Comparison of ENCODE assay signal across 12 cellular contexts in genomic region chr9:33211695-33212393, GRCh38. TPM values are rescaled to one million over a fixed set of nuclear protein-coding genes. Genes with fewer than 3 reads are reported as not detected.
DNase-seq lines count a peak whose midpoint lies in the region; ATAC-seq and TF ChIP-seq lines count a peak whose summit lies in the region.
"Had no signal": no experiment of that assay in that cellular context is flagged by ENCODE, and none has a peak within 500 bp of the region (broad histone marks: within the 10 kb centered on the region; RNA-seq: fewer than 3 reads in every experiment).

No MANE protein-coding gene starts in this region.

- H3K36me3 ChIP-seq in RWPE2 (ENCODE audit: low read depth) (no peaks in the 10 kb centered on the region), hepatocyte (replicated peaks; ENCODE audit: insufficient read depth, low read depth) (no peaks in the 10 kb centered on the region), gastrocnemius medialis (no peaks in the 10 kb centered on the region)
- H3K36me3 ChIP-seq in CD8-positive, alpha-beta T cell (ENCODE audit: insufficient read depth, low read length) = no peaks in the 10 kb centered on the region

- H4K20me1 ChIP-seq in hepatocyte (ENCODE audit: insufficient read depth, poor library complexity, severe bottlenecking) = no peaks in the 10 kb centered on the region

- no peaks in the 10 kb centered on the region for H3K9me2 ChIP-seq in hepatocyte (replicated peaks; ENCODE audit: insufficient read depth)

- H3K4me1 ChIP-seq in RWPE2 (ENCODE audit: insufficient read depth, poor library complexity, severe bottlenecking) = peaks cover 9% of the 10 kb centered on the region
- H3K4me1 ChIP-seq in hepatocyte (ENCODE audit: insufficient read depth) = peaks cover 6% of the 10 kb centered on the region
- H3K4me1 ChIP-seq in gastrocnemius medialis = peaks cover 0 to 21% of the 10 kb centered on the region in 2 donors
- H3K4me1 ChIP-seq in CD8-positive, alpha-beta T cell (ENCODE audit: insufficient read depth, low read length) = no peaks in the 10 kb centered on the region

- no peak overlapping the region for H3K4me3 Mint-ChIP-seq in CD8-positive, alpha-beta T cell
- H3K4me3 Mint-ChIP-seq in T-cell = no peak overlapping the region

- TF ChIP-seq POLR2A in gastrocnemius medialis (IDR thresholded peaks at IDR 0.05) = no peak

- intact Hi-C loops in gastrocnemius medialis (cut with DNase I; ENCODE audit: low total_unique reads) = no loop called here
- intact Hi-C loops in CD8-positive, alpha-beta T cell (cut with DNase I, micrococcal nuclease) = no loop called here

- H3K79me2 ChIP-seq in hepatocyte = no peaks in the 10 kb centered on the region

- POLR2A ChIA-PET in CD8-positive, alpha-beta T cell (lab: Charles Lee) = no interaction called here
- POLR2A ChIA-PET in T-cell (lab: Charles Lee) = interaction anchor here in 1 of 2 donors (0.8 kb wide), 1 partner anchor 148 kb away, joined by 3 read pairs; no protein-coding TSS in a partner anchor

- 25% methylated on average over 3 of the region's 3 CpGs for WGBS in hepatocyte (ENCODE audit: low lambda C conversion rate, missing lambda C conversion rate)

- peak overlapping the region; percentile 46 for H3K4me2 ChIP-seq in hepatocyte

- H3K4me1 Mint-ChIP-seq in CD8-positive, alpha-beta T cell (ENCODE audit: low read depth) = no peaks in the 10 kb centered on the region
- no peaks in the 10 kb centered on the region for H3K4me1 Mint-ChIP-seq in T-cell

- in situ Hi-C loops in gastrocnemius medialis (cut with MboI; ENCODE audit: low sequenced_read_pairs in 4 of 4) = no loop called here

- H3K4me3 ChIP-seq in RWPE2 (ENCODE audit: severe bottlenecking) = no peak overlapping the region
- H3K4me3 ChIP-seq in hepatocyte = no peak overlapping the region
- H3K4me3 ChIP-seq in gastrocnemius medialis = no peak overlapping the region
- no peak overlapping the region for H3K4me3 ChIP-seq in CD8-positive, alpha-beta T cell (ENCODE audit: low read depth, low read length)

- TF ChIP-seq CTCF in RWPE2 (IDR thresholded peaks at IDR 0.05; ENCODE audit: poor library complexity, severe bottlenecking) (peak; percentile 25), hepatocyte (IDR thresholded peaks at IDR 0.05; ENCODE audit: poor library complexity) (peak; percentile 3), gastrocnemius medialis (IDR thresholded peaks at IDR 0.05 in 4 of 5, conservative IDR thresholded peaks at IDR 0.05 in 1 of 5) (no peak)
- no peak for TF ChIP-seq CTCF in CD8-positive, alpha-beta T cell (IDR thresholded peaks at IDR 0.05)

- no peaks in the 10 kb centered on the region for H3K9me3 Mint-ChIP-seq in CD8-positive, alpha-beta T cell
- H3K9me3 Mint-ChIP-seq in T-cell = no peaks in the 10 kb centered on the region

- peak; percentile 79 for DNase-seq in HT-29 (ENCODE audit: low spot score)
- DNase-seq in RWPE2 (ENCODE audit: low spot score) = no peak
- DNase-seq in hepatocyte (ENCODE audit: low spot score) = peak; percentile 73
- DNase-seq in gastrocnemius medialis = peak; percentile 42 to 54
- no peak for DNase-seq in NCI-H128 (lab: John Stamatoyannopoulos, UW; ENCODE audit: unreplicated experiment)
- DNase-seq in CD8-positive, alpha-beta T cell = no peak
- no peak for DNase-seq in T-cell
- DNase-seq: activated CD4-positive, alpha-beta T cell treated with anti-CD3 and anti-CD28 coated beads, Interleukin-2, amount 50 U/mL, for 4 hours; DMS153; nucleus accumbens; stimulated activated CD4-positive, alpha-beta T cell treated with anti-CD3 and anti-CD28 coated beads, Interleukin-4, amount 100 ng/mL, for 4 hours had no signal

- H3K27ac ChIP-seq in RWPE2 (ENCODE audit: poor library complexity, severe bottlenecking) = peak overlapping the region; percentile 49
- peak overlapping the region; percentile 79 for H3K27ac ChIP-seq in hepatocyte
- H3K27ac ChIP-seq in gastrocnemius medialis = peak overlapping the region; percentile 50 to 80 (median 67)
- no peak overlapping the region for H3K27ac ChIP-seq in CD8-positive, alpha-beta T cell (ENCODE audit: low read depth, low read length)

- H3K36me3 Mint-ChIP-seq in CD8-positive, alpha-beta T cell = no peaks in the 10 kb centered on the region
- H3K36me3 Mint-ChIP-seq in T-cell = no peaks in the 10 kb centered on the region

- no peaks in the 10 kb centered on the region for H3K27me3 Mint-ChIP-seq in CD8-positive, alpha-beta T cell (ENCODE audit: low read depth)
- no peaks in the 10 kb centered on the region for H3K27me3 Mint-ChIP-seq in T-cell

- H3K27me3 ChIP-seq in RWPE2 (ENCODE audit: insufficient read depth, poor library complexity, severe bottlenecking) (no peaks in the 10 kb centered on the region), hepatocyte (no peaks in the 10 kb centered on the region), gastrocnemius medialis (no peaks in the 10 kb centered on the region)
- no peaks in the 10 kb centered on the region for H3K27me3 ChIP-seq in CD8-positive, alpha-beta T cell (ENCODE audit: insufficient read depth, low read length)

- ATAC-seq in RWPE2 (ENCODE audit: low read depth) (peak; percentile 93), gastrocnemius medialis (peak; percentile 95 to 98), T-cell (replicated peaks in 1 of 4) (no peak)
- no peak for ATAC-seq in CD8-positive, alpha-beta T cell

- CTCF ChIA-PET in CD8-positive, alpha-beta T cell (lab: Charles Lee) = no interaction called here
- CTCF ChIA-PET in T-cell (lab: Charles Lee) = no interaction called here

- H2AFZ ChIP-seq in hepatocyte = no peak overlapping the region

- H3K27ac Mint-ChIP-seq in CD8-positive, alpha-beta T cell = no peak overlapping the region
- no peak overlapping the region for H3K27ac Mint-ChIP-seq in T-cell

- H3K9me3 ChIP-seq in RWPE2 (ENCODE audit: severe bottlenecking) (no peaks in the 10 kb centered on the region), hepatocyte (ENCODE audit: low read depth) (no peaks in the 10 kb centered on the region), gastrocnemius medialis (no peaks in the 10 kb centered on the region)
- no peaks in the 10 kb centered on the region for H3K9me3 ChIP-seq in CD8-positive, alpha-beta T cell (ENCODE audit: low read length)

RNA-seq across cellular contexts. Expression of gene SPINK4, which starts 28.1 kb away (rescaled TPM):
- total RNA-seq in HT-29 (2014; rRNA removed; shearing (Covaris generic)) = 1.3 TPM in 1 of 2 replicates, not detected in the other
- total RNA-seq in hepatocyte (not detected in 2 replicates), gastrocnemius medialis (not detected), T-cell (not detected)
- 2.2 TPM in 1 of 2 replicates, not detected in the other for polyA plus RNA-seq in hepatocyte
- not detected for total RNA-seq in CD8-positive, alpha-beta T cell
- total RNA-seq: temporal lobe had no signal

RNA-seq across cellular contexts. Expression of gene B4GALT1, which starts 44.7 kb away (rescaled TPM):
- 14.6 and 16.9 TPM in 2 replicates for total RNA-seq in HT-29 (2014; rRNA removed; shearing (Covaris generic))
- total RNA-seq in hepatocyte (76.3 and 78.3 TPM in 2 replicates), gastrocnemius medialis (10 to 100 TPM; 24.2 to 56.2 (median 42.7) TPM), T-cell (10 to 100 TPM; 33.2 to 85.3 (median 44.1) TPM)
- polyA plus RNA-seq in hepatocyte = 45.6 and 63.9 TPM in 2 replicates
- total RNA-seq in CD8-positive, alpha-beta T cell = 100 to 1,000 TPM; 139 to 140 TPM

RNA-seq across cellular contexts. Expression of gene BAG1, which starts 52.7 kb away (rescaled TPM):
- total RNA-seq in HT-29 (2014; rRNA removed; shearing (Covaris generic)) = 70.0 and 78.4 TPM in 2 replicates
- 94.8 and 103 TPM in 2 replicates for total RNA-seq in hepatocyte
- 78.5 and 99.3 TPM in 2 replicates for polyA plus RNA-seq in hepatocyte
- 100 to 1,000 TPM in 3 of 4 donors, 10 to 100 TPM in 1; 81.5 to 244 (median 158) TPM for total RNA-seq in gastrocnemius medialis
- total RNA-seq in CD8-positive, alpha-beta T cell = 10 to 100 TPM; 56.8 to 64.3 TPM
- total RNA-seq in T-cell = 10 to 100 TPM; 59.4 to 69.9 (median 62.4) TPM

RNA-seq across cellular contexts. Expression of gene CHMP5, which starts 53.0 kb away (rescaled TPM):
- total RNA-seq in HT-29 (2014; rRNA removed; shearing (Covaris generic)) = 24.7 and 29.2 TPM in 2 replicates
- total RNA-seq in hepatocyte = 102 and 109 TPM in 2 replicates
- polyA plus RNA-seq in hepatocyte = 85.6 and 91.5 TPM in 2 replicates
- total RNA-seq in gastrocnemius medialis = 10 to 100 TPM; 42.8 to 50.7 (median 47.8) TPM
- 10 to 100 TPM; 13.4 to 14.2 TPM for total RNA-seq in CD8-positive, alpha-beta T cell
- total RNA-seq in T-cell = 10 to 100 TPM; 20.5 to 32.1 (median 30.8) TPM

Comparison
In these comparisons a context has a peak if more than half of its experiments do, and no peak if none do; other contexts are left out.
1. DNase-seq: peak in HT-29 (single experiment), hepatocyte (single experiment) and gastrocnemius medialis (2 of 2); none in RWPE2 (single experiment), NCI-H128 (single experiment), CD8-positive, alpha-beta T cell (0 of 7) and T-cell (0 of 34).
2. ATAC-seq: peak in RWPE2 (single experiment) and gastrocnemius medialis (2 of 2); none in CD8-positive, alpha-beta T cell (single experiment) and T-cell (0 of 4).
3. CTCF ChIP-seq: peak in RWPE2 (single experiment) and hepatocyte (single experiment); none in gastrocnemius medialis (0 of 5) and CD8-positive, alpha-beta T cell (single experiment).